ENCODE assay signal across 23 cellular contexts in the genomic region with DNA sequence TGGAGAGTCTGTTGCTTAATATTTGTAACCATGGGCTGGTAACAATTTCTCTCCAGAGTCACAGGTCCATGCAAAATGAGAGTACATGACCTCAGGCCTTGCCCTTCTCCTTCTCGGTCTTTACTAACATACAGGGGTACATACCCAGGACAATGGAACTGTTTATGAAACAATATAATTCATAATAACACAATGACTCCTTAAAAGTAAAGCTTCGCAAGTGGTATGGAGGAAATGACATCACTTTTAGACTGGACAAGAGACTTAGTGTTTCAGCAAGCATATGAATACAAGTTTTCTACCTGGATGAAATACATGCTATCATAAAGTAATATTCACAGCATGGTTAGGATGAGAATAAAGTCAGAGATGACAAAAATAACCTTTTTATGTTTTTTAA.
DNase-seq lines count a peak whose midpoint lies in the region; ATAC-seq, FAIRE-seq and TF ChIP-seq lines count a peak whose summit lies in the region.
"Had no signal": no experiment of that assay in that cellular context is flagged by ENCODE, and none has a peak within 500 bp of the region (broad histone marks: within the 10 kb centered on the region; RNA-seq: fewer than 3 reads in every experiment).

No MANE protein-coding gene starts in this region.

- no peak for DNase-seq in right cardiac atrium
- no peak for DNase-seq in right atrium auricular region (ENCODE audit: low spot score)
- DNase-seq in mesothelial cell of epicardium (ENCODE audit: low spot score in 2 of 2, unreplicated experiment in 2 of 2), result no peak
- no peak for DNase-seq in type B pancreatic cell (ENCODE audit: extremely low spot score, unreplicated experiment)
- no peak for DNase-seq in effector CD8-positive, alpha-beta T cell (lab: John Stamatoyannopoulos, UW)
- no peak for DNase-seq in D721Med (ENCODE audit: insufficient read length, low spot score)
- DNase-seq: CD4-positive, alpha-beta T cell; COR-L47; DMS 273 treated with DMSO at 0.1 percent for 48 hours; DMS79 treated with DMSO at 0.1 percent for 48 hours; H7; HFFc6; NCI-H1092 treated with DMSO at 0.1 percent for 48 hours; NCI-H146; NCI-H2029; NCI-H226; NCI-H510A treated with DMSO at 0.1 percent for 48 hours; NCI-H82; Right ventricle myocardium superior had no signal

- H3K36me3 ChIP-seq in right atrium auricular region, result no peaks in the 10 kb centered on the region
- H3K36me3 ChIP-seq: BLaER1 had no signal

- no peak for TF ChIP-seq CTCF in right atrium auricular region (IDR thresholded peaks at IDR 0.05)
- no peak for TF ChIP-seq CTCF in brain (conservative IDR thresholded peaks at IDR 0.05)
- TF ChIP-seq CTCF in mesothelial cell of epicardium (IDR thresholded peaks at IDR 0.05; ENCODE audit: unreplicated experiment), result no peak
- TF ChIP-seq CTCF in type B pancreatic cell (conservative IDR thresholded peaks at IDR 0.05), result no peak
- no peak for TF ChIP-seq CTCF in D721Med (IDR thresholded peaks at IDR 0.05; ENCODE audit: insufficient read depth, missing control alignments)

- no peak for FAIRE-seq in D721Med (lab: Jason Lieb, UNC)
- FAIRE-seq: GM12878 had no signal

- ATAC-seq in right cardiac atrium, result no peak
- no peak for ATAC-seq in HG03095 (IDR thresholded peaks at IDR 0.05; ENCODE audit: unreplicated experiment)
- ATAC-seq: GM12878 had no signal

- H3K27ac Mint-ChIP-seq in brain (peak overlapping the region in 3 of 5 experiments; percentile 39 to 85 (median 84)), mesothelial cell of epicardium (peak overlapping the region; percentile 68), type B pancreatic cell (no peak overlapping the region)
- H3K27ac Mint-ChIP-seq: CD4-positive, alpha-beta T cell; HFFc6 had no signal

- H3K4me1 Mint-ChIP-seq in brain (peaks cover 63% of the 10 kb centered on the region), mesothelial cell of epicardium (peaks cover 71% of the 10 kb centered on the region), type B pancreatic cell (ENCODE audit: unreplicated experiment) (peaks cover 55% of the 10 kb centered on the region)

- intact Hi-C loops in right cardiac atrium (cut with DNase I), result no loop called here

- no peaks in the 10 kb centered on the region for H3K36me3 Mint-ChIP-seq in brain
- no peaks in the 10 kb centered on the region for H3K36me3 Mint-ChIP-seq in mesothelial cell of epicardium
- no peaks in the 10 kb centered on the region for H3K36me3 Mint-ChIP-seq in type B pancreatic cell

- H3K4me1 ChIP-seq in right cardiac atrium (ENCODE audit: control insufficient read depth, insufficient read depth, low read length) (no peaks in the 10 kb centered on the region), right atrium auricular region (peaks cover 0 to 49% of the 10 kb centered on the region in 2 donors)
- H3K4me1 ChIP-seq: BLaER1 had no signal

- H3K4me3 Mint-ChIP-seq in brain (peak overlapping the region in 2 of 5 experiments; percentile 27 to 59), mesothelial cell of epicardium (no peak overlapping the region), type B pancreatic cell (peak overlapping the region; percentile 5)
- H3K4me3 Mint-ChIP-seq: CD4-positive, alpha-beta T cell had no signal

- H3K9me3 ChIP-seq in right cardiac atrium (ENCODE audit: control insufficient read depth, low read length) (no peaks in the 10 kb centered on the region), right atrium auricular region (no peaks in the 10 kb centered on the region)

- H3K27me3 ChIP-seq in right cardiac atrium (ENCODE audit: control insufficient read depth, insufficient read depth) (no peaks in the 10 kb centered on the region), right atrium auricular region (no peaks in the 10 kb centered on the region)
- H3K27me3 ChIP-seq: BLaER1 had no signal

- WGBS in right cardiac atrium, result 72% methylated on average over 2 of the region's 2 CpGs

- H3K27ac ChIP-seq in right cardiac atrium (ENCODE audit: low read length), result peak overlapping the region; percentile 53
- peak overlapping the region in 1 of 2 donors; percentile 82 for H3K27ac ChIP-seq in right atrium auricular region
- H3K27ac ChIP-seq: BLaER1 had no signal

- peaks cover 0 to 3% (median 2%) of the 10 kb centered on the region in 5 experiments for H3K9me3 Mint-ChIP-seq in brain
- H3K9me3 Mint-ChIP-seq in mesothelial cell of epicardium, result peaks cover 3% of the 10 kb centered on the region
- H3K9me3 Mint-ChIP-seq in type B pancreatic cell, result peaks cover 3% of the 10 kb centered on the region
- H3K9me3 Mint-ChIP-seq: CD4-positive, alpha-beta T cell had no signal

- H3K4me3 ChIP-seq in right cardiac atrium (ENCODE audit: low read length) (no peak overlapping the region), right atrium auricular region (no peak overlapping the region)
- H3K4me3 ChIP-seq: BLaER1, GM12878 had no signal

- H3K27me3 Mint-ChIP-seq in brain (no peaks in the 10 kb centered on the region), mesothelial cell of epicardium (ENCODE audit: low read depth) (no peaks in the 10 kb centered on the region), type B pancreatic cell (no peaks in the 10 kb centered on the region)
- H3K27me3 Mint-ChIP-seq: CD4-positive, alpha-beta T cell had no signal
